Comparison of ENCODE assay signal across 14 cellular contexts in the genomic region with DNA sequence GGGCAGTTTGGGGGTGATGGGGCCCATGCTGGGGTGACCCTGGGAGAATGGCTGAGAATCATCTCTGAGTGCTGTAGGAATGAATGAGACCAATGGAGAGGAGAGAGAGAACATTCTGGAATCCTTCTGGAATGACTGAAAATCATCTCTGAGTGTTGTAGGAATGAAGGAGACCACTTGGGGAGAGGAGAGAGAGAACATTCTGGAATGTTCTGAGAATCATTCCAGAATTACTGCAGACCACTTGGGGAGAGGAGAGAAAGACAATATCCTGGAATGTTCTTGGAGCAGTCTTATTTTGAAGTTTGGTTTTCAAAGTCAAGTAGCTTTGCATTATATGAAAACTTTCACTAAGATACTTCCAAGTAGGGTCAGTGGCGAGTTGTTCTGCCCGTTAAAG.
DNase-seq lines count a peak whose midpoint lies in the region; ATAC-seq, FAIRE-seq and TF ChIP-seq lines count a peak whose summit lies in the region.
"Had no signal": no experiment of that assay in that cellular context is flagged by ENCODE, and none has a peak within 500 bp of the region (broad histone marks: within the 10 kb centered on the region; RNA-seq: fewer than 3 reads in every experiment).

No MANE protein-coding gene starts in this region.

- no peak overlapping the region for H3K9ac ChIP-seq in H1 (replicated peaks in 1 of 4; ENCODE audit: extremely low read depth in 1 of 4, low read depth in 3 of 4, low read length in 3 of 4)
- H3K9ac ChIP-seq: BLaER1 had no signal

- H3K79me1 ChIP-seq in H1 (ENCODE audit: low read depth, low read length), result no peaks in the 10 kb centered on the region

- no peaks in the 10 kb centered on the region for H3K36me3 ChIP-seq in H1 (ENCODE audit: control insufficient read depth in 2 of 4, insufficient read depth in 4 of 4, low read length in 3 of 4)
- no peaks in the 10 kb centered on the region for H3K36me3 ChIP-seq in osteoblast (ENCODE audit: insufficient read depth, low read length)
- H3K36me3 ChIP-seq: BLaER1 had no signal

- TF ChIP-seq CTCF in H1 (IDR thresholded peaks at IDR 0.05; ENCODE audit: control extremely low read depth in 1 of 3, insufficient read depth in 1 of 3, low read depth in 1 of 3, low read length in 3 of 3) (no peak), osteoblast (IDR thresholded peaks at IDR 0.05; ENCODE audit: extremely low read depth, low read depth, low read length) (no peak)

- TF ChIP-seq RAD21 in H1 (IDR thresholded peaks at IDR 0.05 in 1 of 2, conservative IDR thresholded peaks at IDR 0.05 in 1 of 2; ENCODE audit: low read depth in 2 of 2, low read length in 2 of 2), result no peak

- no peaks in the 10 kb centered on the region for H3K23me2 ChIP-seq in H1 (ENCODE audit: low read depth, low read length)

- no peak overlapping the region for H2AFZ ChIP-seq in H1 (ENCODE audit: low read length)
- H2AFZ ChIP-seq in osteoblast (ENCODE audit: low read length), result no peak overlapping the region
- H2AFZ ChIP-seq: GM23338 had no signal

- H2AK5ac ChIP-seq in H1 (ENCODE audit: low read depth, low read length), result no peak overlapping the region

- no peak for TF ChIP-seq POLR2A in H1 (IDR thresholded peaks at IDR 0.05; ENCODE audit: control extremely low read depth in 1 of 2, low read depth in 2 of 2, low read length in 2 of 2)

- POLR2A ChIA-PET in H1 (lab: Charles Lee; ENCODE audit: partially characterized antibody), result interaction anchor here (0.7 to 1.4 kb wide), 2 partner anchors 34 to 297 kb away, joined by 3 read pairs; no protein-coding TSS in a partner anchor

- no peak for FAIRE-seq in H1 (lab: Jason Lieb, UNC)

- no peak overlapping the region for H3K23ac ChIP-seq in H1 (ENCODE audit: insufficient read length)

- H3K4me3 ChIP-seq in H1 (ENCODE audit: extremely low read depth in 1 of 4, insufficient read depth in 2 of 4, low read depth in 3 of 4, low read length in 4 of 4) (no peak overlapping the region), osteoblast (ENCODE audit: insufficient read depth, low read length) (no peak overlapping the region)
- H3K4me3 ChIP-seq: BLaER1, GM23338 had no signal

- H3K56ac ChIP-seq in H1 (replicated peaks; ENCODE audit: insufficient read length, low read depth, low read length), result no peak overlapping the region

- H3K27ac ChIP-seq in H1 (ENCODE audit: low read depth, low read length) (no peak overlapping the region), osteoblast (ENCODE audit: low read depth, low read length) (no peak overlapping the region)
- H3K27ac ChIP-seq: BLaER1, HL-60 had no signal

- H4K8ac ChIP-seq in H1 (ENCODE audit: extremely low read depth, insufficient read depth, low read length), result no peak overlapping the region

- DNase-seq in EH (ENCODE audit: low read depth) (peak; percentile 44), astrocyte of the hippocampus (ENCODE audit: low read depth, low spot score) (peak; percentile 24), H1 (ENCODE audit: low read depth in 1 of 2, low spot score in 2 of 2) (no peak), osteoblast (ENCODE audit: insufficient read length, low spot score, missing footprints) (no peak), nucleus accumbens (lab: John Stamatoyannopoulos, UW) (no peak), middle frontal gyrus (ENCODE audit: extremely low spot score, low spot score) (no peak)
- no peak for DNase-seq in activated CD4-positive, alpha-beta T cell treated with anti-CD3 and anti-CD28 coated beads for 1 hour
- DNase-seq: 8988T, Calu3 had no signal

- H2BK12ac ChIP-seq in H1 (ENCODE audit: low read depth, low read length), result no peak overlapping the region; the same call in 1 of the 2 replicates

- H3K4me2 ChIP-seq in H1 (ENCODE audit: insufficient read depth in 1 of 2, low read depth in 2 of 2, low read length in 2 of 2), result no peak overlapping the region
- H3K4me2 ChIP-seq in osteoblast (ENCODE audit: insufficient read depth, low read length), result peak overlapping the region; percentile 42
- H3K4me2 ChIP-seq: GM23338 had no signal

- no peak overlapping the region for H2BK120ac ChIP-seq in H1 (replicated peaks; ENCODE audit: low read depth, low read length)

- TF ChIP-seq EP300 in H1 (IDR thresholded peaks at IDR 0.05; ENCODE audit: borderline replicate concordance in 1 of 2, low read depth in 2 of 2, low read length in 2 of 2), result no peak

- no peak overlapping the region for H2BK5ac ChIP-seq in H1 (ENCODE audit: low read depth, low read length)

- H4K5ac ChIP-seq in H1 (ENCODE audit: insufficient read length, low read depth, low read length), result no peak overlapping the region

- H3K79me2 ChIP-seq in H1 (ENCODE audit: control insufficient read depth in 1 of 2, insufficient read depth in 2 of 2, low read length in 2 of 2) (no peaks in the 10 kb centered on the region), osteoblast (ENCODE audit: insufficient read depth, low read length) (no peaks in the 10 kb centered on the region)

- H2BK20ac ChIP-seq in H1 (ENCODE audit: low read length), result peak overlapping the region; percentile 88; the same call in 1 of the 2 replicates

- H3K4me1 ChIP-seq in H1 (replicated peaks in 1 of 4; ENCODE audit: control insufficient read depth in 3 of 4, insufficient read depth in 4 of 4, low read length in 3 of 4), result peaks cover 0 to 7% (median 0%) of the 10 kb centered on the region in 4 experiments; a peak in 2 of 7 replicates
- peaks cover 20% of the 10 kb centered on the region for H3K4me1 ChIP-seq in osteoblast (ENCODE audit: insufficient read depth, low read length)

- no peak overlapping the region for H2BK15ac ChIP-seq in H1 (ENCODE audit: low read length)

- H3K27me3 ChIP-seq in H1 (replicated peaks in 1 of 4; ENCODE audit: control insufficient read depth in 3 of 4, extremely low read depth in 1 of 4, insufficient read depth in 3 of 4, low read length in 3 of 4), result no peaks in the 10 kb centered on the region
- no peaks in the 10 kb centered on the region for H3K27me3 ChIP-seq in osteoblast (ENCODE audit: insufficient read depth, low read length)
- H3K27me3 ChIP-seq: BLaER1 had no signal

- H3K9me3 ChIP-seq in H1 (ENCODE audit: insufficient read depth in 2 of 2, low read depth in 1 of 2, low read length in 1 of 2) (no peaks in the 10 kb centered on the region), osteoblast (ENCODE audit: low read depth, low read length) (no peaks in the 10 kb centered on the region)
- H3K9me3 ChIP-seq: BLaER1 had no signal

- no peaks in the 10 kb centered on the region for H4K20me1 ChIP-seq in H1 (replicated peaks in 1 of 2; ENCODE audit: control insufficient read depth in 1 of 2, insufficient read depth in 2 of 2, low read length in 2 of 2)
- H4K20me1 ChIP-seq in osteoblast (ENCODE audit: insufficient read depth, low read length), result no peaks in the 10 kb centered on the region
- H4K20me1 ChIP-seq: BLaER1 had no signal

- H3K18ac ChIP-seq in H1 (ENCODE audit: extremely low read depth, low read length), result no peak overlapping the region; the same call in 1 of the 2 replicates

- 93% methylated on average over 2 of the region's 2 CpGs; no CpG with 5 or more reads in 1 of the 2 experiments for WGBS in H1 (ENCODE audit: extremely low coverage in 1 of 2, insufficient coverage in 1 of 2, insufficient read length in 1 of 2, insufficient replicate concordance in 2 of 2, low coverage in 1 of 2, low lambda C conversion rate in 2 of 2, missing lambda C conversion rate in 1 of 2), 2 experiments

- peak overlapping the region; percentile 49 for H3K4ac ChIP-seq in H1 (replicated peaks; ENCODE audit: insufficient read length, low read depth, low read length)

- no peak overlapping the region for H3K14ac ChIP-seq in H1 (ENCODE audit: insufficient read length)

- H4K91ac ChIP-seq in H1 (replicated peaks; ENCODE audit: insufficient read length, low read length), result no peak overlapping the region

- CTCF ChIA-PET in H1 (lab: Charles Lee; ENCODE audit: partially characterized antibody), result interaction anchor here (0.6 to 3.1 kb wide), 42 partner anchors 9 to 1400 kb away, joined by 3 to 29 read pairs (median 6); no protein-coding TSS in a partner anchor

- ATAC-seq in GM19463 (IDR thresholded peaks at IDR 0.05; ENCODE audit: unreplicated experiment), result no peak
- ATAC-seq: CD8-positive, alpha-beta T cell had no signal

TF ChIP-seq in H1, 55 proteins besides CTCF, POLR2A, EP300 and RAD21 (continues in another document):
- TF ChIP-seq RXRA (IDR thresholded peaks at IDR 0.05; ENCODE audit: insufficient read depth, low read depth, low read length), result no peak
- no peak for TF ChIP-seq YY1 (IDR thresholded peaks at IDR 0.05; ENCODE audit: low read depth, low read length)
- TF ChIP-seq BCL11A (IDR thresholded peaks at IDR 0.05; ENCODE audit: low read depth in 2 of 2, low read length in 2 of 2), result no peak
- TF ChIP-seq HDAC2 (IDR thresholded peaks at IDR 0.05; ENCODE audit: borderline replicate concordance in 1 of 2, low read depth in 2 of 2, low read length in 2 of 2), result no peak
- TF ChIP-seq MAFK (IDR thresholded peaks at IDR 0.05; ENCODE audit: low read depth, low read length), result no peak
- TF ChIP-seq, protein P1, sequence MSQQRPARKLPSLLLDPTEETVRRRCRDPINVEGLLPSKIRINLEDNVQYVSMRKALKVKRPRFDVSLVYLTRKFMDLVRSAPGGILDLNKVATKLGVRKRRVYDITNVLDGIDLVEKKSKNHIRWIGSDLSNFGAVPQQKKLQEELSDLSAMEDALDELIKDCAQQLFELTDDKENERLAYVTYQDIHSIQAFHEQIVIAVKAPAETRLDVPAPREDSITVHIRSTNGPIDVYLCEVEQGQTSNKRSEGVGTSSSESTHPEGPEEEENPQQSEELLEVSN (IDR thresholded peaks at IDR 0.05), result no peak
- TF ChIP-seq KDM5A (IDR thresholded peaks at IDR 0.05; ENCODE audit: low read length), result no peak
- no peak for TF ChIP-seq CHD2 (IDR thresholded peaks at IDR 0.05; ENCODE audit: low read length)
- TF ChIP-seq SIN3A (conservative IDR thresholded peaks at IDR 0.05 in 1 of 2, IDR thresholded peaks at IDR 0.05 in 1 of 2; ENCODE audit: low read depth in 1 of 2, low read length in 2 of 2), result no peak
- TF ChIP-seq NRF1 (IDR thresholded peaks at IDR 0.05; ENCODE audit: low read depth, low read length), result no peak
- no peak for TF ChIP-seq SAP30 (IDR thresholded peaks at IDR 0.05; ENCODE audit: insufficient read depth, insufficient replicate concordance, low read length)

Comparison
In these comparisons a context has a peak if more than half of its experiments do, and no peak if none do; other contexts are left out.
1. DNase-seq: peak in EH (single experiment) and astrocyte of the hippocampus (single experiment); none in H1 (0 of 2), osteoblast (single experiment), activated CD4-positive, alpha-beta T cell treated with anti-CD3 and anti-CD28 coated beads for 1 hour (single experiment), nucleus accumbens (0 of 56) and middle frontal gyrus (single experiment).